Comparison of ENCODE assay signal across 12 cellular contexts in genomic region chr7:31882187-31882586, GRCh38.
DNase-seq lines count a peak whose midpoint lies in the region; ATAC-seq and TF ChIP-seq lines count a peak whose summit lies in the region.
"Had no signal": no experiment of that assay in that cellular context is flagged by ENCODE, and none has a peak within 500 bp of the region (broad histone marks: within the 10 kb centered on the region; RNA-seq: fewer than 3 reads in every experiment).

No MANE protein-coding gene starts in this region.

- no peak overlapping the region for H3K4me3 Mint-ChIP-seq in WTC11
- no peak overlapping the region for H3K4me3 Mint-ChIP-seq in T-helper 2 cell treated with Interferon-gamma antibody and Interleukin-4, amounts not matched to agents 5 μg/mL and 100 μg/mL, for 36 hours
- H3K4me3 Mint-ChIP-seq: activated T-helper 1 cell treated with anti-CD3 and anti-CD28 coated beads, Interleukin-12 subunit alpha, Interleukin-12 subunit beta, Interleukin-2, Interleukin-4 antibody, amounts not matched to agents 30 ng/mL and 10 ng/mL and 1 ng/mL, durations not matched to agents 14 hours and 24 hours and 36 hours; naive B cell had no signal

- H3K36me3 Mint-ChIP-seq in WTC11, result no peaks in the 10 kb centered on the region
- H3K36me3 Mint-ChIP-seq in T-helper 2 cell treated with Interferon-gamma antibody and Interleukin-4, amounts not matched to agents 5 μg/mL and 100 μg/mL, for 36 hours (ENCODE audit: low read depth), result no peaks in the 10 kb centered on the region
- H3K36me3 Mint-ChIP-seq: naive B cell had no signal

- no peak for TF ChIP-seq CTCF in WTC11 (IDR thresholded peaks at IDR 0.05)

- no peaks in the 10 kb centered on the region for H3K27me3 Mint-ChIP-seq in WTC11 (ENCODE audit: low read depth)
- no peaks in the 10 kb centered on the region for H3K27me3 Mint-ChIP-seq in T-helper 2 cell treated with Interferon-gamma antibody and Interleukin-4, amounts not matched to agents 5 μg/mL and 100 μg/mL, for 36 hours (ENCODE audit: low read depth)
- H3K27me3 Mint-ChIP-seq: naive B cell had no signal

- DNase-seq in G401 (ENCODE audit: low spot score), result peak; percentile 88
- DNase-seq in WTC11 (ENCODE audit: low spot score), result peak; percentile 12
- DNase-seq in Right ventricle myocardium superior, result peak; percentile 74
- DNase-seq in renal cortical epithelial cell (ENCODE audit: low read depth), result peak; percentile 11
- DNase-seq in activated T-cell treated with anti-CD3 and anti-CD28 coated beads, Interleukin-2, amount 50 U/mL, for 1 hour, result no peak
- DNase-seq in T-helper 2 cell treated with Interferon-gamma antibody and Interleukin-4, amounts not matched to agents 5 μg/mL and 100 μg/mL, for 36 hours (ENCODE audit: low spot score), result no peak
- no peak for DNase-seq in NCI-H524 treated with DMSO at 0.1 percent for 48 hours (lab: John Stamatoyannopoulos, UW)
- DNase-seq: naive B cell, NCI-H1048 had no signal

- H3K9me3 Mint-ChIP-seq in WTC11, result peaks cover 10% of the 10 kb centered on the region
- peaks cover 29% of the 10 kb centered on the region for H3K9me3 Mint-ChIP-seq in T-helper 2 cell treated with Interferon-gamma antibody and Interleukin-4, amounts not matched to agents 5 μg/mL and 100 μg/mL, for 36 hours

- H3K27ac Mint-ChIP-seq in WTC11, result no peak overlapping the region
- no peak overlapping the region for H3K27ac Mint-ChIP-seq in T-helper 2 cell treated with Interferon-gamma antibody and Interleukin-4, amounts not matched to agents 5 μg/mL and 100 μg/mL, for 36 hours
- H3K27ac Mint-ChIP-seq: activated T-helper 1 cell treated with anti-CD3 and anti-CD28 coated beads, Interleukin-12 subunit alpha, Interleukin-12 subunit beta, Interleukin-2, Interleukin-4 antibody, amounts not matched to agents 30 ng/mL and 10 ng/mL and 1 ng/mL, durations not matched to agents 14 hours and 24 hours and 36 hours; naive B cell had no signal

- CTCF ChIA-PET in WTC11 (lab: Charles Lee), result interaction anchor here (0.9 to 1.1 kb wide), 3 partner anchors 12 to 138 kb away, joined by 3 to 4 read pairs (median 4); no protein-coding TSS in a partner anchor

- intact Hi-C loops in Right ventricle myocardium superior (cut with DNase I), result no loop called here

- POLR2A ChIA-PET in WTC11 (lab: Charles Lee), result no interaction called here

- ATAC-seq in WTC11 (peak; percentile 86), Right ventricle myocardium superior (ENCODE audit: poor library complexity) (peak; percentile 91), GM19467 (IDR thresholded peaks at IDR 0.05; ENCODE audit: unreplicated experiment) (no peak)
- ATAC-seq: HCT116 had no signal

- peaks cover 7% of the 10 kb centered on the region for H3K4me1 Mint-ChIP-seq in WTC11
- no peaks in the 10 kb centered on the region for H3K4me1 Mint-ChIP-seq in T-helper 2 cell treated with Interferon-gamma antibody and Interleukin-4, amounts not matched to agents 5 μg/mL and 100 μg/mL, for 36 hours (ENCODE audit: low read depth)
- H3K4me1 Mint-ChIP-seq: naive B cell had no signal

- in situ Hi-C loops in G401 (cut with HindIII; ENCODE audit: low sequenced_read_pairs), result no loop called here

TF ChIP-seq in WTC11, 78 proteins besides CTCF, POLR2A, EP300 and RAD21:
- no peak for TF ChIP-seq ELF4 (CRISPR knock-in tag; IDR thresholded peaks at IDR 0.05; ENCODE audit: low read depth)
- TF ChIP-seq AFF4 (CRISPR knock-in tag; IDR thresholded peaks at IDR 0.05; ENCODE audit: borderline replicate concordance), result no peak
- TF ChIP-seq ZNF232 (CRISPR knock-in tag; IDR thresholded peaks at IDR 0.05), result no peak
- no peak for TF ChIP-seq E2F4 (CRISPR knock-in tag; IDR thresholded peaks at IDR 0.05; ENCODE audit: borderline replicate concordance, low read depth)
- no peak for TF ChIP-seq ZNF512 (CRISPR knock-in tag; IDR thresholded peaks at IDR 0.05; ENCODE audit: borderline replicate concordance)

Comparison
In these comparisons a context has a peak if more than half of its experiments do, and no peak if none do; other contexts are left out.
1. DNase-seq: peak in G401 (single experiment), WTC11 (single experiment), Right ventricle myocardium superior (single experiment) and renal cortical epithelial cell (single experiment); none in activated T-cell treated with anti-CD3 and anti-CD28 coated beads, Interleukin-2, amount 50 U/mL, for 1 hour (single experiment), T-helper 2 cell treated with Interferon-gamma antibody and Interleukin-4, amounts not matched to agents 5 μg/mL and 100 μg/mL, for 36 hours (single experiment) and NCI-H524 treated with DMSO at 0.1 percent for 48 hours (single experiment).